Comparison of ENCODE assay signal across 27 cellular contexts in genomic region chr6:83138118-83138722, GRCh38.
"Had no signal": no experiment of that assay in that cellular context is flagged by ENCODE, and none has a peak within 500 bp of the region (broad histone marks: within the 10 kb centered on the region; RNA-seq: fewer than 3 reads in every experiment).

No MANE protein-coding gene starts in this region.

- H3K9me3 ChIP-seq: colonic mucosa, gastroesophageal sphincter, heart left ventricle, left ventricle myocardium inferior, lower lobe of right lung, prostate gland, right atrium auricular region, testis, tibial artery had no signal

- H3K27ac Mint-ChIP-seq: dendritic cell treated with granulocyte-macrophage colony-stimulating factor and Interleukin-4, amounts not matched to agents 40 ng/mL and 50 ng/mL, for 4 days; memory B cell; naive B cell; stimulated activated memory B cell treated with anti-CD40 and anti-IgM and Interleukin-4, amounts not matched to agents 10 μg/mL and 1 μg/mL and 100 μg/mL, for 72 hours; type B pancreatic cell had no signal

- H3K4me3 ChIP-seq: colonic mucosa, gastroesophageal sphincter, heart left ventricle, left ventricle myocardium inferior, lower lobe of right lung, prostate gland, right atrium auricular region, testis, tibial artery had no signal

- H3K4me3 Mint-ChIP-seq: dendritic cell treated with granulocyte-macrophage colony-stimulating factor and Interleukin-4, amounts not matched to agents 40 ng/mL and 50 ng/mL, for 4 days; endodermal cell; memory B cell; naive B cell; natural killer cell treated with Interleukin-12 subunit alpha and Interleukin-12 subunit beta and Interleukin-15 and Interleukin-18, amount 100 ng/mL, for 72 hours; stimulated activated memory B cell treated with anti-CD40 and anti-IgM and Interleukin-4, amounts not matched to agents 10 μg/mL and 1 μg/mL and 100 μg/mL, for 72 hours; type B pancreatic cell had no signal

- H3K4me1 ChIP-seq: colonic mucosa, gastroesophageal sphincter, heart left ventricle, left ventricle myocardium inferior, lower lobe of right lung, prostate gland, right atrium auricular region, testis, tibial artery had no signal

- H3K4me1 Mint-ChIP-seq: endodermal cell; memory B cell; naive B cell; stimulated activated memory B cell treated with anti-CD40 and anti-IgM and Interleukin-4, amounts not matched to agents 10 μg/mL and 1 μg/mL and 100 μg/mL, for 72 hours had no signal

- FAIRE-seq: islet of Langerhans had no signal

- H3K36me3 ChIP-seq: prostate gland had no signal

- H3K9me3 Mint-ChIP-seq: dendritic cell treated with granulocyte-macrophage colony-stimulating factor and Interleukin-4, amounts not matched to agents 40 ng/mL and 50 ng/mL, for 4 days; endodermal cell; memory B cell; naive B cell; natural killer cell treated with Interleukin-12 subunit alpha and Interleukin-12 subunit beta and Interleukin-15 and Interleukin-18, amount 100 ng/mL, for 72 hours; stimulated activated memory B cell treated with anti-CD40 and anti-IgM and Interleukin-4, amounts not matched to agents 10 μg/mL and 1 μg/mL and 100 μg/mL, for 72 hours; type B pancreatic cell had no signal

- H3K27me3 ChIP-seq: colonic mucosa, foreskin keratinocyte, gastroesophageal sphincter, heart left ventricle, right atrium auricular region, testis, tibial artery had no signal

- ATAC-seq: esophagus mucosa; gastroesophageal sphincter; heart left ventricle; left cardiac atrium; lower lobe of right lung; natural killer cell treated with Interleukin-12 subunit alpha and Interleukin-12 subunit beta and Interleukin-15 and Interleukin-18, amount 100 ng/mL, for 72 hours; sciatic nerve; stimulated activated memory B cell treated with anti-CD40 and anti-IgM and Interleukin-4, amounts not matched to agents 10 μg/mL and 1 μg/mL and 100 μg/mL, for 72 hours; stimulated activated naive CD8-positive, alpha-beta T cell treated with anti-CD3 and anti-CD28 coated beads, Interleukin-15, Interleukin-2, amounts not matched to agents 100 U/mL and 50 U/mL, for 24 hours had no signal

- H3K27ac ChIP-seq: colonic mucosa, epithelial cell of prostate, foreskin keratinocyte, gastroesophageal sphincter, heart left ventricle, left ventricle myocardium inferior, lower lobe of right lung, prostate gland, right atrium auricular region, testis, tibial artery had no signal

- H3K27me3 Mint-ChIP-seq: dendritic cell treated with granulocyte-macrophage colony-stimulating factor and Interleukin-4, amounts not matched to agents 40 ng/mL and 50 ng/mL, for 4 days; memory B cell; naive B cell; natural killer cell treated with Interleukin-12 subunit alpha and Interleukin-12 subunit beta and Interleukin-15 and Interleukin-18, amount 100 ng/mL, for 72 hours; stimulated activated memory B cell treated with anti-CD40 and anti-IgM and Interleukin-4, amounts not matched to agents 10 μg/mL and 1 μg/mL and 100 μg/mL, for 72 hours; type B pancreatic cell had no signal

- DNase-seq: colonic mucosa; effector CD8-positive, alpha-beta T cell; endodermal cell; heart left ventricle; hippocampal formation; left cardiac atrium; left ventricle myocardium inferior; lower lobe of right lung; naive B cell; stimulated activated CD4-positive, alpha-beta T cell treated with anti-CD3 and anti-CD28 coated beads, Interleukin-4, amount 100 ng/mL, for 4 hours; stimulated activated naive CD8-positive, alpha-beta T cell treated with anti-CD3 and anti-CD28 coated beads, Interleukin-15, Interleukin-2, amounts not matched to agents 100 U/mL and 50 U/mL, for 24 hours; substantia nigra; testis; tibial artery had no signal
